In the genomic region with DNA sequence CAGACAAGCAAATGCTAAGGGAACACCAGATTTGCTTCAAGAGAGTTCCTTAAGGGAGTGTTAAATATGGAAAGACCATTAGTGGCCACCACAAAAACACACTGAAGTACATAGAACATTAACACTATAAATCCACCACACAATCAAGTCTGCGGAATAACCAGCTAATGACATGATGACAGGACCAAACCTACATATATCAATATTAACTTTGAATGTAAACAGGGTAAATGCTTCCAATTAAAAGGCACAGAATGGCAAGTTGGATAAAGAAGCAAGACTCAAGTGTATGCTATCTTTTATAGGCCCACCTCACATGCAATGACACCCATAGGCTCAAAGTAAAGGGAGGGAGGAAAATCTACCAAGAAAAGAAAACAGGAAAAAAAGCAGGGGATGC, we compare ENCODE assay signal across 31 cellular contexts.
DNase-seq lines count a peak whose midpoint lies in the region; ATAC-seq and TF ChIP-seq lines count a peak whose summit lies in the region.
"Had no signal": no experiment of that assay in that cellular context is flagged by ENCODE, and none has a peak within 500 bp of the region (broad histone marks: within the 10 kb centered on the region; RNA-seq: fewer than 3 reads in every experiment).

No MANE protein-coding gene starts in this region.

- ATAC-seq in T-helper 17 cell (no peak), HG03045 (IDR thresholded peaks at IDR 0.05; ENCODE audit: unreplicated experiment) (no peak), HG02798 (IDR thresholded peaks at IDR 0.05; ENCODE audit: poor library complexity, unreplicated experiment) (no peak)
- ATAC-seq: A549; CD8-positive, alpha-beta T cell had no signal

- H3K27ac ChIP-seq in HEK293 (ENCODE audit: extremely low read depth, low read depth, low read length) = no peak overlapping the region
- H3K27ac ChIP-seq: 22Rv1; A549; BLaER1; BLaER1 treated with 17β-estradiol and CSF1 and Interleukin-3, amounts not matched to agents 10 nM and 100 nM; C4-2B had no signal

- H3K9me3 ChIP-seq in HEK293 (ENCODE audit: control insufficient read depth, insufficient read depth, low read depth, low read length) = no peaks in the 10 kb centered on the region
- H3K9me3 ChIP-seq in T-helper 17 cell (ENCODE audit: control insufficient read depth, low read length, poor library complexity, severe bottlenecking) = no peaks in the 10 kb centered on the region
- H3K9me3 ChIP-seq: A549; BE2C; BLaER1; BLaER1 treated with 17β-estradiol and CSF1 and Interleukin-3, amounts not matched to agents 10 nM and 100 nM; Caco-2 had no signal

- no peak for DNase-seq in T-helper 17 cell
- DNase-seq: 8988T; ACHN; AML-193; BE2C; C1 segment of cervical spinal cord; Caco-2; Calu3; CD4-positive, alpha-beta memory T cell; CD4-positive, alpha-beta T cell; CD4-positive, CD25-positive, alpha-beta regulatory T cell; CD8-positive, alpha-beta memory T cell; CD8-positive, alpha-beta T cell; COR-L47; DMS 273 treated with DMSO at 0.1 percent for 48 hours; DMS153; DMS53; DMS79; DMS79 treated with DMSO at 0.1 percent for 48 hours; DND-41; EL had no signal

- no peaks in the 10 kb centered on the region for H3K27me3 Mint-ChIP-seq in T-helper 17 cell
- H3K27me3 Mint-ChIP-seq: CD4-positive, alpha-beta T cell; CD4-positive, CD25-positive, alpha-beta regulatory T cell had no signal

- H3K36me3 ChIP-seq in HEK293 (ENCODE audit: control insufficient read depth in 2 of 2, insufficient read depth in 1 of 2, low read length in 2 of 2) = no peaks in the 10 kb centered on the region
- H3K36me3 ChIP-seq: BE2C; BLaER1; BLaER1 treated with 17β-estradiol and CSF1 and Interleukin-3, amounts not matched to agents 10 nM and 100 nM had no signal

- H3K4me3 ChIP-seq in HEK293 (ENCODE audit: low read depth, low read length) = no peak overlapping the region
- H3K4me3 ChIP-seq: A549; BLaER1; BLaER1 treated with 17β-estradiol and CSF1 and Interleukin-3, amounts not matched to agents 10 nM and 100 nM had no signal

- H3K4me3 Mint-ChIP-seq in T-helper 17 cell = no peak overlapping the region
- H3K4me3 Mint-ChIP-seq: B cell; CD14-positive monocyte; CD4-positive, alpha-beta memory T cell; CD4-positive, alpha-beta T cell; CD8-positive, alpha-beta memory T cell; CD8-positive, alpha-beta T cell had no signal

- peaks cover 2% of the 10 kb centered on the region for H3K36me3 Mint-ChIP-seq in T-helper 17 cell (ENCODE audit: low read depth)
- H3K36me3 Mint-ChIP-seq: CD14-positive monocyte; CD4-positive, alpha-beta memory T cell; CD4-positive, CD25-positive, alpha-beta regulatory T cell; CD8-positive, alpha-beta T cell had no signal

- peaks cover 7% of the 10 kb centered on the region for H3K4me1 Mint-ChIP-seq in T-helper 17 cell

- CTCF ChIA-PET in HEK293 (lab: Yijun Ruan, JAX) = no interaction called here

- peak overlapping the region; percentile 1 for H3K27ac Mint-ChIP-seq in T-helper 17 cell
- H3K27ac Mint-ChIP-seq: B cell; CD14-positive monocyte; CD4-positive, alpha-beta memory T cell; CD4-positive, alpha-beta T cell; CD4-positive, CD25-positive, alpha-beta regulatory T cell; CD8-positive, alpha-beta memory T cell; CD8-positive, alpha-beta T cell had no signal

- no peaks in the 10 kb centered on the region for H3K4me1 ChIP-seq in HEK293 (ENCODE audit: control insufficient read depth, insufficient read depth, low read length)
- H3K4me1 ChIP-seq: A549, BE2C, Caco-2 had no signal

- no peak for TF ChIP-seq CTCF in HEK293 (tag by site-specific recombination; IDR thresholded peaks at IDR 0.05)

- POLR2A ChIA-PET in HEK293 (lab: Yijun Ruan, JAX) = no interaction called here

TF ChIP-seq in HEK293, 187 proteins besides CTCF, POLR2A, EP300 and RAD21:
- TF ChIP-seq ZNF24 (tag by site-specific recombination; IDR thresholded peaks at IDR 0.05) (no peak), GLIS2 (tag by site-specific recombination; IDR thresholded peaks at IDR 0.05) (no peak), ZNF558 (tag by site-specific recombination; IDR thresholded peaks at IDR 0.05) (peak; percentile 94), ZSCAN23 (tag by site-specific recombination; IDR thresholded peaks at IDR 0.05) (no peak), ZNF214 (tag by site-specific recombination; IDR thresholded peaks at IDR 0.05; ENCODE audit: borderline replicate concordance) (no peak), ZNF843 (tag by site-specific recombination; IDR thresholded peaks at IDR 0.05) (no peak)
- TF ChIP-seq, protein P1, sequence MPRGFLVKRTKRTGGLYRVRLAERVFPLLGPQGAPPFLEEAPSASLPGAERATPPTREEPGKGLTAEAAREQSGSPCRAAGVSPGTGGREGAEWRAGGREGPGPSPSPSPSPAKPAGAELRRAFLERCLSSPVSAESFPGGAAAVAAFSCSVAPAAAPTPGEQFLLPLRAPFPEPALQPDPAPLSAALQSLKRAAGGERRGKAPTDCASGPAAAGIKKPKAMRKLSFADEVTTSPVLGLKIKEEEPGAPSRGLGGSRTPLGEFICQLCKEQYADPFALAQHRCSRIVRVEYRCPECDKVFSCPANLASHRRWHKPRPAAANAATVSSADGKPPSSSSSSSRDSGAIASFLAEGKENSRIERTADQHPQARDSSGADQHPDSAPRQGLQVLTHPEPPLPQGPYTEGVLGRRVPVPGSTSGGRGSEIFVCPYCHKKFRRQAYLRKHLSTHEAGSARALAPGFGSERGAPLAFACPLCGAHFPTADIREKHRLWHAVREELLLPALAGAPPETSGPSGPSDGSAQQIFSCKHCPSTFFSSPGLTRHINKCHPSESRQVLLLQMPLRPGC (tag by site-specific recombination; IDR thresholded peaks at IDR 0.05) = no peak
- TF ChIP-seq, protein P2, sequence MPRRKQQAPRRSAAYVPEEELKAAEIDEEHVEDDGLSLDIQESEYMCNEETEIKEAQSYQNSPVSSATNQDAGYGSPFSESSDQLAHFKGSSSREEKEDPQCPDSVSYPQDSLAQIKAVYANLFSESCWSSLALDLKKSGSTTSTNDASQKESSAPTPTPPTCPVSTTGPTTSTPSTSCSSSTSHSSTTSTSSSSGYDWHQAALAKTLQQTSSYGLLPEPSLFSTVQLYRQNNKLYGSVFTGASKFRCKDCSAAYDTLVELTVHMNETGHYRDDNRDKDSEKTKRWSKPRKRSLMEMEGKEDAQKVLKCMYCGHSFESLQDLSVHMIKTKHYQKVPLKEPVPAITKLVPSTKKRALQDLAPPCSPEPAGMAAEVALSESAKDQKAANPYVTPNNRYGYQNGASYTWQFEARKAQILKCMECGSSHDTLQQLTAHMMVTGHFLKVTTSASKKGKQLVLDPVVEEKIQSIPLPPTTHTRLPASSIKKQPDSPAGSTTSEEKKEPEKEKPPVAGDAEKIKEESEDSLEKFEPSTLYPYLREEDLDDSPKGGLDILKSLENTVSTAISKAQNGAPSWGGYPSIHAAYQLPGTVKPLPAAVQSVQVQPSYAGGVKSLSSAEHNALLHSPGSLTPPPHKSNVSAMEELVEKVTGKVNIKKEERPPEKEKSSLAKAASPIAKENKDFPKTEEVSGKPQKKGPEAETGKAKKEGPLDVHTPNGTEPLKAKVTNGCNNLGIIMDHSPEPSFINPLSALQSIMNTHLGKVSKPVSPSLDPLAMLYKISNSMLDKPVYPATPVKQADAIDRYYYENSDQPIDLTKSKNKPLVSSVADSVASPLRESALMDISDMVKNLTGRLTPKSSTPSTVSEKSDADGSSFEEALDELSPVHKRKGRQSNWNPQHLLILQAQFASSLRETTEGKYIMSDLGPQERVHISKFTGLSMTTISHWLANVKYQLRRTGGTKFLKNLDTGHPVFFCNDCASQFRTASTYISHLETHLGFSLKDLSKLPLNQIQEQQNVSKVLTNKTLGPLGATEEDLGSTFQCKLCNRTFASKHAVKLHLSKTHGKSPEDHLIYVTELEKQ (tag by site-specific recombination; IDR thresholded peaks at IDR 0.05; ENCODE audit: borderline replicate concordance) = no peak
TF ChIP-seq in HEK293: peak in this region for 1.
